Comparison of ENCODE assay signal across 21 cellular contexts in the genomic region with DNA sequence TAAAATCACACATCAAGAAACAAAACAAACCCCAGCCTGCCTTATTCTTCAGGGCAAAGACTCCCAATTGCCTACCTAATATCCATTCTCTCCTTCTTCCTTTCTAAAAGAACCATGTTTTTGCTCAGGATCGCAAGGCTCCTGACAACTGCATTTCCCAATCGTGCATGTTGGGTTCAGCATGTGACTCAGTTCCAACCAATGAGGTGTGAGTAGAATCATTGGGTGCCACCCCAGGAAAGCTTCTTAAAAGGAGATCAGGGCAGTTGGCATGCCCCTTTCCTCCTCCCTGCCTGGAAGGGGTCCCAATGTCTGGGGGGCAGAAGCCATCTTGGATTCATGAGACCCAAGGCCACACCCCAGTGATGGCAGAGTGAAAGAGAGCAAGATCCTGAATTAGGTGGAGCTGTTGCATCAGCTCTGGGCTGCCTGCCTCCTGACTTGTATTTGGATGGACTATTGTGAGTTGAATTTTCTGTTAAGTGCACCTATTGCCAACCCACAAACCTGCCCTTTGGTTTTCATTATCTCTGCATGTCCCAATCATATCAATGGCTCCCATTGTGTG. TPM values are rescaled to one million over a fixed set of nuclear protein-coding genes. Genes with fewer than 3 reads are reported as not detected.
A peak's percentile ranks its signal among the peaks of the same experiment; 100 is the strongest.
DNase-seq lines count a peak whose midpoint lies in the region; ATAC-seq and TF ChIP-seq lines count a peak whose summit lies in the region.
"Had no signal": no experiment of that assay in that cellular context is flagged by ENCODE, and none has a peak within 500 bp of the region (broad histone marks: within the 10 kb centered on the region; RNA-seq: fewer than 3 reads in every experiment).

No MANE protein-coding gene starts in this region.

- no peak for ATAC-seq in activated CD8-positive, alpha-beta memory T cell treated with anti-CD3 and anti-CD28 coated beads, Interleukin-2, amount 10 ng/mL, durations not matched to agents 7 days and 5 days
- ATAC-seq in omental fat pad (ENCODE audit: low FRiP score) = no peak
- ATAC-seq in GM21390 (IDR thresholded peaks at IDR 0.05; ENCODE audit: unreplicated experiment) = no peak
- ATAC-seq in HG03025 (IDR thresholded peaks at IDR 0.05; ENCODE audit: low FRiP score, unreplicated experiment) = no peak
- ATAC-seq: A549, T-cell had no signal

- no peak overlapping the region for H3K4me3 Mint-ChIP-seq in activated CD8-positive, alpha-beta memory T cell treated with anti-CD3 and anti-CD28 coated beads, Interleukin-2, amount 10 ng/mL, durations not matched to agents 7 days and 5 days
- H3K4me3 Mint-ChIP-seq: T-cell had no signal

- H4K20me1 ChIP-seq in osteoblast (ENCODE audit: insufficient read depth, low read length) = no peaks in the 10 kb centered on the region

- TF ChIP-seq CTCF in colonic mucosa (IDR thresholded peaks at IDR 0.05) = no peak
- TF ChIP-seq CTCF in osteoblast (IDR thresholded peaks at IDR 0.05; ENCODE audit: extremely low read depth, low read depth, low read length) = no peak
- TF ChIP-seq CTCF in omental fat pad (IDR thresholded peaks at IDR 0.05) = no peak

- H3K9me3 ChIP-seq in colonic mucosa (no peaks in the 10 kb centered on the region), osteoblast (ENCODE audit: low read depth, low read length) (no peaks in the 10 kb centered on the region)
- H3K9me3 ChIP-seq: A549 had no signal

- peaks cover 25% of the 10 kb centered on the region for H3K4me1 Mint-ChIP-seq in activated CD8-positive, alpha-beta memory T cell treated with anti-CD3 and anti-CD28 coated beads, Interleukin-2, amount 10 ng/mL, durations not matched to agents 7 days and 5 days

- no peak overlapping the region for H3K9ac ChIP-seq in colonic mucosa (ENCODE audit: low read depth in 2 of 2, low read length in 2 of 2)

- CTCF ChIA-PET in activated CD8-positive, alpha-beta memory T cell treated with anti-CD3 and anti-CD28 coated beads, Interleukin-2, amount 10 ng/mL, durations not matched to agents 7 days and 5 days (lab: Charles Lee) = interaction anchor here (0.5 to 13.3 kb wide), 4 partner anchors 56 to 262 kb away, joined by 3 to 308 read pairs (median 6); no protein-coding TSS in a partner anchor

- no peaks in the 10 kb centered on the region for H3K4me1 ChIP-seq in colonic mucosa
- H3K4me1 ChIP-seq in osteoblast (ENCODE audit: insufficient read depth, low read length) = peaks cover 3% of the 10 kb centered on the region
- H3K4me1 ChIP-seq: A549 had no signal

- H3K4me2 ChIP-seq in osteoblast (ENCODE audit: insufficient read depth, low read length) = no peak overlapping the region
- H3K4me2 ChIP-seq: A549 had no signal

- H3K27ac ChIP-seq in colonic mucosa (no peak overlapping the region), osteoblast (ENCODE audit: low read depth, low read length) (no peak overlapping the region)
- H3K27ac ChIP-seq: HL-60, SK-N-MC had no signal

- H3K79me2 ChIP-seq in osteoblast (ENCODE audit: insufficient read depth, low read length) = no peaks in the 10 kb centered on the region

- H3K36me3 ChIP-seq in colonic mucosa (no peaks in the 10 kb centered on the region), osteoblast (ENCODE audit: insufficient read depth, low read length) (no peaks in the 10 kb centered on the region)
- H3K36me3 ChIP-seq: MG63 had no signal

- no peak overlapping the region for H3K27ac Mint-ChIP-seq in activated CD8-positive, alpha-beta memory T cell treated with anti-CD3 and anti-CD28 coated beads, Interleukin-2, amount 10 ng/mL, durations not matched to agents 7 days and 5 days
- H3K27ac Mint-ChIP-seq: CD14-positive monocyte, T-cell had no signal

- no peak overlapping the region for H2AFZ ChIP-seq in osteoblast (ENCODE audit: low read length)

- intact Hi-C loops in colonic mucosa (cut with DNase I) = loop anchor here (5.0 kb wide), 1 partner anchor 263 kb away; no protein-coding TSS in a partner anchor

- peaks cover 2% of the 10 kb centered on the region for H3K27me3 Mint-ChIP-seq in activated CD8-positive, alpha-beta memory T cell treated with anti-CD3 and anti-CD28 coated beads, Interleukin-2, amount 10 ng/mL, durations not matched to agents 7 days and 5 days

- peak; percentile 47 for DNase-seq in activated CD8-positive, alpha-beta memory T cell treated with anti-CD3 and anti-CD28 coated beads for 24 hours
- no peak for DNase-seq in activated CD8-positive, alpha-beta memory T cell treated with anti-CD3 and anti-CD28 coated beads, Interleukin-2, amount 10 ng/mL, durations not matched to agents 7 days and 5 days
- DNase-seq in LHCN-M2 (ENCODE audit: low read depth) = peak; percentile 29
- peak; percentile 9 for DNase-seq in colonic mucosa
- DNase-seq in osteoblast (ENCODE audit: insufficient read length, low spot score, missing footprints) = peak; percentile 65
- no peak for DNase-seq in omental fat pad (ENCODE audit: low spot score)
- DNase-seq: COR-L47, DMS53, GOT3, KG1, MG63, NCI-H1417 treated with DMSO at 0.1 percent for 48 hours, NCI-H2227 treated with DMSO at 0.1 percent for 48 hours, NCI-H526 treated with DMSO at 0.1 percent for 48 hours, T-cell had no signal

- H3K27me3 ChIP-seq in colonic mucosa (no peaks in the 10 kb centered on the region), osteoblast (ENCODE audit: insufficient read depth, low read length) (no peaks in the 10 kb centered on the region)
- H3K27me3 ChIP-seq: MG63 had no signal

- H3K4me3 ChIP-seq in colonic mucosa = no peak overlapping the region
- H3K4me3 ChIP-seq in osteoblast (ENCODE audit: insufficient read depth, low read length) = no peak overlapping the region
- H3K4me3 ChIP-seq: A549, MG63, SK-N-MC had no signal

- no peaks in the 10 kb centered on the region for H3K36me3 Mint-ChIP-seq in activated CD8-positive, alpha-beta memory T cell treated with anti-CD3 and anti-CD28 coated beads, Interleukin-2, amount 10 ng/mL, durations not matched to agents 7 days and 5 days
- H3K36me3 Mint-ChIP-seq: T-cell had no signal

- H3K9me3 Mint-ChIP-seq in activated CD8-positive, alpha-beta memory T cell treated with anti-CD3 and anti-CD28 coated beads, Interleukin-2, amount 10 ng/mL, durations not matched to agents 7 days and 5 days (ENCODE audit: low read depth) = no peaks in the 10 kb centered on the region
- H3K9me3 Mint-ChIP-seq: T-cell had no signal

RNA-seq across cellular contexts. Expression of gene UBAC2, which starts 26.0 kb away (rescaled TPM):
- total RNA-seq in activated CD8-positive, alpha-beta memory T cell treated with anti-CD3 and anti-CD28 coated beads, Interleukin-2, amount 10 ng/mL, durations not matched to agents 7 days and 5 days = 10 to 100 TPM; 52.8 to 60.8 TPM
- 46.9 and 54.7 TPM in 2 replicates for total RNA-seq in LHCN-M2 (2014; rRNA removed)
- polyA plus RNA-seq in LHCN-M2 (2012) = 38.7 TPM
- 10 to 100 TPM; 67.6 to 88.4 TPM for total RNA-seq in colonic mucosa
- total RNA-seq in osteoblast = 36.9 and 43.3 TPM in 2 replicates
- 10 to 100 TPM; 41.8 to 51.0 (median 45.5) TPM for total RNA-seq in omental fat pad

Comparison
In these comparisons a context has a peak if more than half of its experiments do, and no peak if none do; other contexts are left out.
1. DNase-seq: peak in activated CD8-positive, alpha-beta memory T cell treated with anti-CD3 and anti-CD28 coated beads for 24 hours (single experiment), LHCN-M2 (single experiment), colonic mucosa (single experiment) and osteoblast (single experiment); none in activated CD8-positive, alpha-beta memory T cell treated with anti-CD3 and anti-CD28 coated beads, Interleukin-2, amount 10 ng/mL, durations not matched to agents 7 days and 5 days (single experiment) and omental fat pad (single experiment).